Comparison of ENCODE assay signal across 7 cellular contexts in the genomic region with DNA sequence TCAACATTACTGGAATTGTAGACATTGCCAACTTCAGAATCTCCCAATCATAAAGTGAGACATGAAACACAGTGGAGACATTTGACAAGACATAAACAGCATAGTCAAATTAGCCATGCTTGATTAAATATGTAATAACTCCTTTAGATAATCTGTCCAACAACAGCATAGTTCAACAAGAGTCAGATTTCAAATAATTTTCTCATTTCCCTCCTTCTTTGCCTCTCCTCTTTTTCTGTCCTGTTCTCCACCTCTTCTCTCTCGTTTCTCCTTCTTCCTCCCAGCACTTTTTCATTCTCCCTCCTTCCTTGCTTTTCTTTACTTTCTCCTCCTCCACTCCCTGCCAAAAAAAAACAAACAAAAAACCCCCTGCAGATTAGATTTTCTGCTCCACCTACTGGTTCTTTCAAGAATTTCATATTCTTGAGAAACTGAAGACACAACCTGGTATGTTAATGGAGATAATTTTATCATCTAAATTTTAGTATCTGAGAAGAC. TPM values are rescaled to one million over a fixed set of nuclear protein-coding genes. Genes with fewer than 3 reads are reported as not detected.
DNase-seq lines count a peak whose midpoint lies in the region; ATAC-seq and TF ChIP-seq lines count a peak whose summit lies in the region.

No MANE protein-coding gene starts in this region.

- H3K4me3 ChIP-seq in GM06990 (replicated peaks; ENCODE audit: low read depth, low read length): peak overlapping the region; percentile 34; the same call in 1 of the 2 replicates

- DNase-seq in GM06990 (ENCODE audit: extremely low read depth, insufficient read length) (no peak), myocyte (ENCODE audit: low read depth) (peak; percentile 36), SW480 (ENCODE audit: low spot score) (no peak)
- DNase-seq in activated naive CD4-positive, alpha-beta T cell treated with anti-CD3 and anti-CD28 coated beads, Interleukin-2, amount 50 U/mL, for 72 hours (ENCODE audit: low spot score in 2 of 2): no peak
- DNase-seq in stimulated activated CD4-positive, alpha-beta T cell treated with anti-CD3 and anti-CD28 coated beads, Interleukin-4, amount 100 ng/mL, for 24 hours: no peak

- peaks cover 7% of the 10 kb centered on the region for H3K36me3 ChIP-seq in GM06990 (ENCODE audit: control insufficient read depth, insufficient read depth, low read length)

- peaks cover 0 to 9% of the 10 kb centered on the region in 2 donors for H3K9me3 Mint-ChIP-seq in activated naive CD4-positive, alpha-beta T cell treated with anti-CD3 and anti-CD28 coated beads, Interleukin-2, amount 50 U/mL, for 72 hours

- peaks cover 17 to 34% of the 10 kb centered on the region in 2 donors for H3K36me3 Mint-ChIP-seq in activated naive CD4-positive, alpha-beta T cell treated with anti-CD3 and anti-CD28 coated beads, Interleukin-2, amount 50 U/mL, for 72 hours

- H3K27ac Mint-ChIP-seq in activated naive CD4-positive, alpha-beta T cell treated with anti-CD3 and anti-CD28 coated beads, Interleukin-2, amount 50 U/mL, for 72 hours: peak overlapping the region; percentile 2 to 84

- peak; percentile 52 for TF ChIP-seq CTCF in GM06990 (IDR thresholded peaks at IDR 0.05; ENCODE audit: insufficient read depth, low read length, poor library complexity, severe bottlenecking)

- no peaks in the 10 kb centered on the region for H3K27me3 ChIP-seq in GM06990 (replicated peaks; ENCODE audit: control insufficient read depth, insufficient read depth, low read length)

- peak; percentile 69 for ATAC-seq in GM19397 (IDR thresholded peaks at IDR 0.05; ENCODE audit: unreplicated experiment)
- peak; percentile 43 for ATAC-seq in HG03565 (IDR thresholded peaks at IDR 0.05; ENCODE audit: unreplicated experiment)
- no peak for ATAC-seq in activated naive CD4-positive, alpha-beta T cell treated with anti-CD3 and anti-CD28 coated beads, Interleukin-2, amount 50 U/mL, for 72 hours

RNA-seq across cellular contexts. Expression of a gene that starts 20.1 kb away (rescaled TPM):
- 10 to 100 TPM; 39.4 to 47.0 TPM for total RNA-seq in activated naive CD4-positive, alpha-beta T cell treated with anti-CD3 and anti-CD28 coated beads, Interleukin-2, amount 50 U/mL, for 72 hours
- 18.2 and 19.1 TPM in 2 replicates for total RNA-seq in myocyte
- polyA plus RNA-seq in myocyte (2012): 10.3 TPM

RNA-seq across cellular contexts. Expression of a gene that starts 41.5 kb away (rescaled TPM):
- 1 to 10 TPM in 1 of 2 donors, under 1 TPM in 1; 0.91 to 1.5 TPM for total RNA-seq in activated naive CD4-positive, alpha-beta T cell treated with anti-CD3 and anti-CD28 coated beads, Interleukin-2, amount 50 U/mL, for 72 hours
- not detected in 2 replicates for total RNA-seq in myocyte
- polyA plus RNA-seq in myocyte (2012): not detected

RNA-seq across cellular contexts. Expression of a gene that starts 50.6 kb away (rescaled TPM):
- total RNA-seq in activated naive CD4-positive, alpha-beta T cell treated with anti-CD3 and anti-CD28 coated beads, Interleukin-2, amount 50 U/mL, for 72 hours: 100 to 1,000 TPM; 161 to 559 TPM
- total RNA-seq in myocyte: 54.4 and 57.1 TPM in 2 replicates
- 27.5 TPM for polyA plus RNA-seq in myocyte (2012)

Comparison
In these comparisons a context has a peak if more than half of its experiments do, and no peak if none do; other contexts are left out.
1. ATAC-seq: peak in GM19397 (single experiment) and HG03565 (single experiment); none in activated naive CD4-positive, alpha-beta T cell treated with anti-CD3 and anti-CD28 coated beads, Interleukin-2, amount 50 U/mL, for 72 hours (0 of 2).